In the genomic region with DNA sequence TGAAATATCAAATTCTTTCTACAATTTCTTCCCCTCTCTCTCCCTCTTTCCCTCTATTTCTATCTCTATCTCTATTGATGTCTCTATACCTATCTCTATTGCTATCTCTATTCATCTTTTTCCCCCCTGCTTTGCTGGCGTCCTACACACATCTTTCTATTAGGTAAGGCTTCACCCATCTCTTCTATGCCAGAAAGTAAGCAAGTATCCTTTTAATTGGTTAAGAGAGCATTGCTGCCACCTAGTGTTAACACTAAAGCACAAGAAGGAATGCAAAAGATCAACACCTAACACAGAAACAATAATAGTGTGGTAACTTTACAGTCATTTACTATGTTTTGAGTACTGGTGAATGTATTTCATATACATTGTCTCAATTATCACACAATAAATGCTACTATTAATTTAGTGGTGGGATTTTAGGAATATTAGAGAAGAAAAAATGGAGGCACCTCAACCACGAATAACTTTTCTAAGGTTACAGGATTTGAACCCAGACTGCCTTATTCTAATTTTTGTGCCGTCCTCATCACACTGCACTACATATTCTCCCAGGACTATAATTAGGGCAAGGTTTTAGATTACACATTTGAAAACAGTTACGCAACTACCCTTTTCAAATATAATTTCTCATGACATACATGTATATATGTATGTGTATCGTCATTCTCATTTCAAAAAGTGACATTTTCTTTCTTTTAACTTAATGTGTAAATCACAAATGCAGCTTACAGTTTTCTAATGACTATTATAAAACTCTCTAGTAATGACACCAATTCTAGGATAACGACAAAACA, we compare ENCODE assay signal across 2 cellular contexts.
A peak's percentile ranks its signal among the peaks of the same experiment; 100 is the strongest.
TF ChIP-seq lines count a peak whose summit lies in the region.

No MANE protein-coding gene starts in this region.

TF ChIP-seq in HCT116, 20 proteins besides CTCF, POLR2A, EP300 and RAD21:
- TF ChIP-seq POLR2AphosphoS5 (IDR thresholded peaks at IDR 0.05; ENCODE audit: low read depth, low read length) (no peak), JUND (IDR thresholded peaks at IDR 0.05) (no peak)

TF ChIP-seq in SK-N-SH, 30 proteins besides CTCF, POLR2A, EP300 and RAD21:
- TF ChIP-seq SMC3 (IDR thresholded peaks at IDR 0.05; ENCODE audit: low read depth, low read length) (peak; percentile 88), SIN3A (IDR thresholded peaks at IDR 0.05; ENCODE audit: borderline replicate concordance, low read depth, low read length) (no peak), ELF1 (IDR thresholded peaks at IDR 0.05) (no peak), RXRA (IDR thresholded peaks at IDR 0.05; ENCODE audit: borderline replicate concordance, low read depth) (no peak), GABPA (IDR thresholded peaks at IDR 0.05; ENCODE audit: low read depth) (no peak), RCOR1 (IDR thresholded peaks at IDR 0.05; ENCODE audit: low read length) (no peak), NRF1 (IDR thresholded peaks at IDR 0.05; ENCODE audit: low read depth, low read length) (peak; percentile 15; the same call in 1 of the 2 replicates)
- TF ChIP-seq, protein P1, sequence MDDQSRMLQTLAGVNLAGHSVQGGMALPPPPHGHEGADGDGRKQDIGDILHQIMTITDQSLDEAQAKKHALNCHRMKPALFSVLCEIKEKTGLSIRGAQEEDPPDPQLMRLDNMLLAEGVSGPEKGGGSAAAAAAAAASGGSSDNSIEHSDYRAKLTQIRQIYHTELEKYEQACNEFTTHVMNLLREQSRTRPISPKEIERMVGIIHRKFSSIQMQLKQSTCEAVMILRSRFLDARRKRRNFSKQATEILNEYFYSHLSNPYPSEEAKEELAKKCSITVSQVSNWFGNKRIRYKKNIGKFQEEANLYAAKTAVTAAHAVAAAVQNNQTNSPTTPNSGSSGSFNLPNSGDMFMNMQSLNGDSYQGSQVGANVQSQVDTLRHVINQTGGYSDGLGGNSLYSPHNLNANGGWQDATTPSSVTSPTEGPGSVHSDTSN (IDR thresholded peaks at IDR 0.05) = no peak
- TF ChIP-seq, protein P2, sequence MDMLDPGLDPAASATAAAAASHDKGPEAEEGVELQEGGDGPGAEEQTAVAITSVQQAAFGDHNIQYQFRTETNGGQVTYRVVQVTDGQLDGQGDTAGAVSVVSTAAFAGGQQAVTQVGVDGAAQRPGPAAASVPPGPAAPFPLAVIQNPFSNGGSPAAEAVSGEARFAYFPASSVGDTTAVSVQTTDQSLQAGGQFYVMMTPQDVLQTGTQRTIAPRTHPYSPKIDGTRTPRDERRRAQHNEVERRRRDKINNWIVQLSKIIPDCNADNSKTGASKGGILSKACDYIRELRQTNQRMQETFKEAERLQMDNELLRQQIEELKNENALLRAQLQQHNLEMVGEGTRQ (IDR thresholded peaks at IDR 0.05; ENCODE audit: borderline replicate concordance, low read depth, low read length) = no peak
- TF ChIP-seq, protein P3, sequence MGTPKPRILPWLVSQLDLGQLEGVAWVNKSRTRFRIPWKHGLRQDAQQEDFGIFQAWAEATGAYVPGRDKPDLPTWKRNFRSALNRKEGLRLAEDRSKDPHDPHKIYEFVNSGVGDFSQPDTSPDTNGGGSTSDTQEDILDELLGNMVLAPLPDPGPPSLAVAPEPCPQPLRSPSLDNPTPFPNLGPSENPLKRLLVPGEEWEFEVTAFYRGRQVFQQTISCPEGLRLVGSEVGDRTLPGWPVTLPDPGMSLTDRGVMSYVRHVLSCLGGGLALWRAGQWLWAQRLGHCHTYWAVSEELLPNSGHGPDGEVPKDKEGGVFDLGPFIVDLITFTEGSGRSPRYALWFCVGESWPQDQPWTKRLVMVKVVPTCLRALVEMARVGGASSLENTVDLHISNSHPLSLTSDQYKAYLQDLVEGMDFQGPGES (IDR thresholded peaks at IDR 0.05; ENCODE audit: low read depth, low read length) = no peak
